24 cellular contexts compared by ENCODE assay signal in the genomic region with DNA sequence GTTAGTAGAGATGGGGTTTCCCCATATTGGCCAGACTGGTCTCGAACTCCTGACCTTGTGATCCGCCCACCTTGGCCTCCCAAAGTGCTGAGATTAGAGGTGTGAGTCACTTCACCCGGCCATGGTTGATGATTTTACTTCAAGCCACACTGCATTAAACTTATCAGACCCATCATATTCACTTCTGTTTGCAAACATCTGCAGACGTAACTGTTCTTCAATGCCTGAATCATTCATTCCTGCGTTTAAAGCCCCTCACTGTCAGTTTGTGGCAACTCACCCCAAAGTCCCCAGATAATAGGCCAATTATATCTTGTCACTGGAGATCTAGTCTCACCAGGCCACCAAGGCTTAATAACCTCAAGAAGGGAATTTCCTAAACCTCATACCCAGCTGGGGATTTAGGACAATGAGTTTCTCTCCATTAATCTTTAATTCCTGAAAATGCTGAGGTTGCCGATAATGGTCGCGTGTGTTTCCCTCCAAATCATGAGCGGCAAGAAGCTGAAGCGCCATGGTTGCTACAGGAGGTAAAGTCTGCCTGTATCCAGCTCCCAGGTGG.
DNase-seq lines count a peak whose midpoint lies in the region; ATAC-seq, FAIRE-seq and TF ChIP-seq lines count a peak whose summit lies in the region.
"Had no signal": no experiment of that assay in that cellular context is flagged by ENCODE, and none has a peak within 500 bp of the region (broad histone marks: within the 10 kb centered on the region; RNA-seq: fewer than 3 reads in every experiment).

No MANE protein-coding gene starts in this region.

- H2BK20ac ChIP-seq in H1 (ENCODE audit: low read length) = 0 out of 2 replicates have a peak overlapping the region, but pooled peaks have one; percentile 43

- H4K5ac ChIP-seq in H1 (ENCODE audit: insufficient read length, low read depth, low read length) = no peak overlapping the region

- TF ChIP-seq RAD21 in HepG2 (CRISPR knock-in tag; IDR thresholded peaks at IDR 0.05) = no peak
- no peak for TF ChIP-seq RAD21 in H1 (IDR thresholded peaks at IDR 0.05 in 1 of 2, conservative IDR thresholded peaks at IDR 0.05 in 1 of 2; ENCODE audit: low read depth in 2 of 2, low read length in 2 of 2)

- H4K8ac ChIP-seq in H1 (ENCODE audit: extremely low read depth, insufficient read depth, low read length) = no peak overlapping the region

- H3K79me1 ChIP-seq in H1 (ENCODE audit: low read depth, low read length) = no peaks in the 10 kb centered on the region

- no peak for TF ChIP-seq POLR2A in HepG2 (IDR thresholded peaks at IDR 0.05; ENCODE audit: insufficient read depth in 1 of 2, low read depth in 2 of 2, low read length in 2 of 2)
- no peak for TF ChIP-seq POLR2A in right lobe of liver (IDR thresholded peaks at IDR 0.05)
- TF ChIP-seq POLR2A in H1 (IDR thresholded peaks at IDR 0.05; ENCODE audit: control extremely low read depth in 1 of 2, low read depth in 2 of 2, low read length in 2 of 2) = no peak

- FAIRE-seq in HepG2 (lab: Jason Lieb, UNC) (no peak), H1 (lab: Jason Lieb, UNC) (no peak)

- H3K4ac ChIP-seq in H1 (replicated peaks; ENCODE audit: insufficient read length, low read depth, low read length) = no peak overlapping the region

- H3K79me2 ChIP-seq in HepG2 (ENCODE audit: insufficient read depth, low read length) (no peaks in the 10 kb centered on the region), H1 (ENCODE audit: control insufficient read depth in 1 of 2, insufficient read depth in 2 of 2, low read length in 2 of 2) (no peaks in the 10 kb centered on the region)

- H3K36me3 ChIP-seq in HepG2 (replicated peaks in 1 of 2; ENCODE audit: control insufficient read depth in 1 of 2, insufficient read depth in 2 of 2, low read length in 2 of 2) (no peaks in the 10 kb centered on the region), right lobe of liver (no peaks in the 10 kb centered on the region), HUES48 (ENCODE audit: control insufficient read depth, insufficient read depth, low read length) (no peaks in the 10 kb centered on the region), H1 (ENCODE audit: control insufficient read depth in 2 of 4, insufficient read depth in 4 of 4, low read length in 3 of 4) (no peaks in the 10 kb centered on the region)
- H3K36me3 ChIP-seq: HAP-1, Peyer's patch, SJCRH30 had no signal

- H3K4me2 ChIP-seq in HepG2 (ENCODE audit: low read depth, low read length) (no peak overlapping the region), H1 (ENCODE audit: insufficient read depth in 1 of 2, low read depth in 2 of 2, low read length in 2 of 2) (no peak overlapping the region)

- ATAC-seq in HepG2 (no peak), right lobe of liver (no peak)
- ATAC-seq: T-cell had no signal

- in situ Hi-C loops in HepG2 (cut with HindIII; ENCODE audit: extremely low pct_ligation_motif_present, low pct_unique_long_range_greater_than_20kb) = no loop called here

- intact Hi-C loops in HepG2 (cut with micrococcal nuclease; ENCODE audit: unreplicated experiment) (no loop called here), right lobe of liver (cut with DNase I) (no loop called here)

- H2BK12ac ChIP-seq in H1 (ENCODE audit: low read depth, low read length) = peak overlapping the region; percentile 60; the same call in 1 of the 2 replicates

- no TSS peak for BruUV-seq in HepG2 (replicated peaks; lab: Mats Ljungman, UMichigan)

- H3K18ac ChIP-seq in H1 (ENCODE audit: extremely low read depth, low read length) = peak overlapping the region; percentile 7; the same call in 1 of the 2 replicates

- no peak overlapping the region for H2BK5ac ChIP-seq in H1 (ENCODE audit: low read depth, low read length)

- POLR2A ChIA-PET in HepG2 (lab: Yijun Ruan, JAX) (no interaction called here), H1 (lab: Charles Lee; ENCODE audit: partially characterized antibody) (interaction anchor here (1.0 kb wide), 1 partner anchor 15 kb away, joined by 3 read pairs; no protein-coding TSS in a partner anchor)

- TF ChIP-seq EP300 in HepG2 (IDR thresholded peaks at IDR 0.05; ENCODE audit: low read depth in 2 of 2, low read length in 2 of 2) = no peak
- TF ChIP-seq EP300 in HepG2 (CRISPR knock-in tag; IDR thresholded peaks at IDR 0.05; ENCODE audit: borderline replicate concordance) = no peak
- TF ChIP-seq EP300 in H1 (IDR thresholded peaks at IDR 0.05; ENCODE audit: borderline replicate concordance in 1 of 2, low read depth in 2 of 2, low read length in 2 of 2) = no peak

- no peaks in the 10 kb centered on the region for H3K4me1 ChIP-seq in HepG2 (ENCODE audit: insufficient read depth, low read length)
- H3K4me1 ChIP-seq in right lobe of liver = peaks cover 0 to 3% (median 0%) of the 10 kb centered on the region in 4 donors
- H3K4me1 ChIP-seq in HUES48 (ENCODE audit: control insufficient read depth, insufficient read depth, low read length) = peaks cover 15% of the 10 kb centered on the region; the same call in 1 of the 2 replicates
- H3K4me1 ChIP-seq in H1 (replicated peaks in 1 of 4; ENCODE audit: control insufficient read depth in 3 of 4, insufficient read depth in 4 of 4, low read length in 3 of 4) = peaks cover 0 to 6% (median 1%) of the 10 kb centered on the region in 4 experiments; a peak in 4 of 7 replicates
- H3K4me1 ChIP-seq: HAP-1, SJCRH30 had no signal

- 67% methylated on average over 10 of the region's 10 CpGs for WGBS in HepG2 (ENCODE audit: low lambda C conversion rate)
- 71% methylated on average over 8 of the region's 10 CpGs for WGBS in right lobe of liver (ENCODE audit: insufficient coverage, low coverage, low lambda C conversion rate, missing lambda C conversion rate)
- WGBS in H1 (ENCODE audit: extremely low coverage in 1 of 2, insufficient coverage in 1 of 2, insufficient read length in 1 of 2, insufficient replicate concordance in 2 of 2, low coverage in 1 of 2, low lambda C conversion rate in 2 of 2, missing lambda C conversion rate in 1 of 2), 2 experiments = 92% methylated on average over 10 of the region's 10 CpGs; no CpG with 5 or more reads in 1 of the 2 experiments

- H3K9ac ChIP-seq in HepG2 (ENCODE audit: insufficient read depth, low read depth, low read length) (no peak overlapping the region), HUES48 (ENCODE audit: low read depth, low read length) (no peak overlapping the region), H1 (replicated peaks in 1 of 4; ENCODE audit: extremely low read depth in 1 of 4, low read depth in 3 of 4, low read length in 3 of 4) (no peak overlapping the region)
- H3K9ac ChIP-seq: GM23248 had no signal

- peaks cover 4% of the 10 kb centered on the region; the same call in 1 of the 2 replicates for H3K23me2 ChIP-seq in H1 (ENCODE audit: low read depth, low read length)

- H3K27ac ChIP-seq in HepG2 (ENCODE audit: extremely low read length, insufficient read depth, low read length) (no peak overlapping the region), right lobe of liver (no peak overlapping the region), HUES48 (ENCODE audit: low read depth, low read length) (peak overlapping the region; percentile 4), H1 (ENCODE audit: low read depth, low read length) (no peak overlapping the region)
- H3K27ac ChIP-seq: GM23248, Peyer's patch, SJCRH30 had no signal

- H4K91ac ChIP-seq in H1 (replicated peaks; ENCODE audit: insufficient read length, low read length) = no peak overlapping the region

- H4K20me1 ChIP-seq in HepG2 (ENCODE audit: insufficient read depth, low read length) = no peaks in the 10 kb centered on the region
- no peaks in the 10 kb centered on the region for H4K20me1 ChIP-seq in H1 (replicated peaks in 1 of 2; ENCODE audit: control insufficient read depth in 1 of 2, insufficient read depth in 2 of 2, low read length in 2 of 2)

- no peak overlapping the region for H3K23ac ChIP-seq in H1 (ENCODE audit: insufficient read length)

- H2AFZ ChIP-seq in HepG2 (ENCODE audit: low read length) = no peak overlapping the region
- 0 out of 2 replicates have a peak overlapping the region, but pooled peaks have one; percentile 9 for H2AFZ ChIP-seq in H1 (ENCODE audit: low read length)
- H2AFZ ChIP-seq: GM23248 had no signal

- no peak overlapping the region for H3K14ac ChIP-seq in H1 (ENCODE audit: insufficient read length)

- DNase-seq in HepG2 (ENCODE audit: low spot score) (no peak), right lobe of liver (no peak), H1 (ENCODE audit: low read depth in 1 of 2, low spot score in 2 of 2) (no peak), globus pallidus (ENCODE audit: low spot score) (no peak), NCI-H524 treated with DMSO at 0.1 percent for 48 hours (lab: John Stamatoyannopoulos, UW) (no peak)
- DNase-seq in stimulated activated CD4-positive, alpha-beta T cell treated with anti-CD3 and anti-CD28 coated beads, Interleukin-12 subunit alpha, Interleukin-12 subunit beta, amount 100 ng/mL, for 4 hours = no peak
- no peak for DNase-seq in stimulated activated CD4-positive, alpha-beta T cell treated with anti-CD3 and anti-CD28 coated beads, Interleukin-4, amount 100 ng/mL, for 4 hours
- DNase-seq: 8988T; AML-193; DMS79; GM23248; KG1; NCI-H1092; NCI-H1436 treated with DMSO at 0.1 percent for 48 hours; NCI-H2029; NCI-H2227 treated with DMSO at 0.1 percent for 48 hours; NCI-H510A; NCI-H748 treated with DMSO at 0.1 percent for 48 hours; NK-92 treated with Interleukin-12 subunit alpha and Interleukin-12 subunit beta, amount 100 ng/mL, for 24 hours; Peyer's patch; SJCRH30; T-cell had no signal

- no peak overlapping the region for H3K4me3 ChIP-seq in HepG2 (replicated peaks in 1 of 3; ENCODE audit: insufficient read depth in 1 of 3, low read depth in 2 of 3, low read length in 3 of 3)
- H3K4me3 ChIP-seq in right lobe of liver = no peak overlapping the region
- no peak overlapping the region for H3K4me3 ChIP-seq in HUES48 (ENCODE audit: low read depth, low read length)
- H3K4me3 ChIP-seq in H1 (ENCODE audit: extremely low read depth in 1 of 4, insufficient read depth in 2 of 4, low read depth in 3 of 4, low read length in 4 of 4) = no peak overlapping the region
- H3K4me3 ChIP-seq: GM23248, HAP-1, Peyer's patch, SJCRH30 had no signal

- peak overlapping the region; percentile 60 for H2BK120ac ChIP-seq in H1 (replicated peaks; ENCODE audit: low read depth, low read length)

- H2BK15ac ChIP-seq in H1 (ENCODE audit: low read length) = no peak overlapping the region

- TF ChIP-seq CTCF in HepG2 (CRISPR knock-in tag; IDR thresholded peaks at IDR 0.05) (no peak), right lobe of liver (IDR thresholded peaks at IDR 0.05) (no peak), H1 (IDR thresholded peaks at IDR 0.05; ENCODE audit: control extremely low read depth in 1 of 3, insufficient read depth in 1 of 3, low read depth in 1 of 3, low read length in 3 of 3) (no peak)

- H2AK5ac ChIP-seq in H1 (ENCODE audit: low read depth, low read length) = peak overlapping the region; percentile 30; the same call in 1 of the 2 replicates

- no peak overlapping the region for H3K56ac ChIP-seq in H1 (replicated peaks; ENCODE audit: insufficient read length, low read depth, low read length)

- H3K27me3 ChIP-seq in HepG2 (ENCODE audit: control insufficient read depth in 1 of 2, insufficient read depth in 2 of 2, low read length in 2 of 2) (no peaks in the 10 kb centered on the region), right lobe of liver (no peaks in the 10 kb centered on the region), HUES48 (ENCODE audit: control insufficient read depth, insufficient read depth, low read length) (no peaks in the 10 kb centered on the region), H1 (replicated peaks in 1 of 4; ENCODE audit: control insufficient read depth in 3 of 4, extremely low read depth in 1 of 4, insufficient read depth in 3 of 4, low read length in 3 of 4) (no peaks in the 10 kb centered on the region)
- H3K27me3 ChIP-seq: Peyer's patch, SJCRH30 had no signal

- no peaks in the 10 kb centered on the region for H3K9me3 ChIP-seq in HepG2 (ENCODE audit: low read length)
- no peaks in the 10 kb centered on the region for H3K9me3 ChIP-seq in right lobe of liver
- no peaks in the 10 kb centered on the region for H3K9me3 ChIP-seq in HUES48 (ENCODE audit: control insufficient read depth, insufficient read depth, low read length)
- H3K9me3 ChIP-seq in H1 (ENCODE audit: insufficient read depth in 2 of 2, low read depth in 1 of 2, low read length in 1 of 2) = no peaks in the 10 kb centered on the region
- H3K9me3 ChIP-seq: HAP-1, Peyer's patch, SJCRH30 had no signal

- CTCF ChIA-PET in HepG2 (lab: Yijun Ruan, JAX; ENCODE audit: low intra/inter-chr PET ratio, low total read pairs) (no interaction called here), H1 (lab: Charles Lee; ENCODE audit: partially characterized antibody) (no interaction called here)
